Comparison of ENCODE assay signal across 23 cellular contexts in the genomic region with DNA sequence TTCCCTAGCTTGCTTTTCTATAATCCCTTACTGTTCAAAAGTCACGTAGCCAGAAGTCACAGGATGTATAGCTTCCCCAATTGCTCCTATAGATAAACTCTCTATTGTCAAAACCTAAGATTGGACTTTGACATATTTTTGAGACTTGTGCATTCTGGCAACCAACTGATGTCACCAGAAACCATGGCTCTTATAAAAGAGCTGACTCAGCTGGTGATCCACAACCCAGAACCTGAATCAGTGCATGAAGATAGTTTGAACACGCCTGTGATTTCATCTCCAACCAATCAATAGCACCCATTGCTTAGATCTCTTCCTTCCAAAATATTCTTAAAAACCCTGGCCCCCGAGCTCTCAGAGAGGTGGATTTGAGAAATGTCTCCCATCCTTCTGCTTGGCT.
DNase-seq lines count a peak whose midpoint lies in the region; ATAC-seq, FAIRE-seq and TF ChIP-seq lines count a peak whose summit lies in the region.
"Had no signal": no experiment of that assay in that cellular context is flagged by ENCODE, and none has a peak within 500 bp of the region (broad histone marks: within the 10 kb centered on the region; RNA-seq: fewer than 3 reads in every experiment).

No MANE protein-coding gene starts in this region.

- H2BK5ac ChIP-seq in H9 (ENCODE audit: insufficient read length, low read length) (no peak overlapping the region), IMR-90 (ENCODE audit: low read depth, low read length, poor library complexity, severe bottlenecking) (no peak overlapping the region)

- TF ChIP-seq CTCF in A549 (IDR thresholded peaks at IDR 0.05) (no peak), H9 (conservative IDR thresholded peaks at IDR 0.05) (no peak), IMR-90 (conservative IDR thresholded peaks at IDR 0.05; ENCODE audit: low read depth, low read length) (no peak), bronchial epithelial cell (IDR thresholded peaks at IDR 0.05; ENCODE audit: insufficient read depth, low read length, severe bottlenecking) (no peak), ovary (IDR thresholded peaks at IDR 0.05) (no peak), endodermal cell (conservative IDR thresholded peaks at IDR 0.05) (no peak)

- no peaks in the 10 kb centered on the region for H3K36me3 ChIP-seq in IMR-90 (ENCODE audit: control insufficient read depth, insufficient read depth, low read length)
- no peaks in the 10 kb centered on the region for H3K36me3 ChIP-seq in bronchial epithelial cell (ENCODE audit: control insufficient read depth, insufficient read depth, low read length)
- no peaks in the 10 kb centered on the region for H3K36me3 ChIP-seq in ovary
- no peaks in the 10 kb centered on the region for H3K36me3 ChIP-seq in endodermal cell (ENCODE audit: control insufficient read depth, insufficient read depth, low read length)
- H3K36me3 ChIP-seq: BLaER1 treated with 17β-estradiol and CSF1 and Interleukin-3, amounts not matched to agents 10 nM and 100 nM had no signal

- H3K23me2 ChIP-seq in H9 (ENCODE audit: insufficient read length, low read depth, low read length, poor library complexity, severe bottlenecking): no peaks in the 10 kb centered on the region

- peaks cover 33 to 66% (median 44%) of the 10 kb centered on the region in 3 experiments for H3K36me3 Mint-ChIP-seq in H9 (ENCODE audit: insufficient read depth in 1 of 3, low read depth in 3 of 3)
- peaks cover 2% of the 10 kb centered on the region for H3K36me3 Mint-ChIP-seq in endodermal cell (ENCODE audit: low read depth)
- H3K36me3 Mint-ChIP-seq: CD8-positive, alpha-beta T cell had no signal

- H3K27me3 Mint-ChIP-seq in H9 (ENCODE audit: low read depth) (no peaks in the 10 kb centered on the region), endodermal cell (ENCODE audit: insufficient read depth) (no peaks in the 10 kb centered on the region)
- H3K27me3 Mint-ChIP-seq: B cell; CD4-positive, alpha-beta T cell had no signal

- H3K14ac ChIP-seq in H9 (ENCODE audit: insufficient read depth, low read length) (no peak overlapping the region), IMR-90 (replicated peaks; ENCODE audit: low read depth, low read length) (no peak overlapping the region)

- H3K27ac ChIP-seq in A549: no peak overlapping the region
- no peak overlapping the region for H3K27ac ChIP-seq in H9 (ENCODE audit: insufficient read length, low read depth, low read length)
- no peak overlapping the region for H3K27ac ChIP-seq in IMR-90 (ENCODE audit: insufficient read depth, low read length)
- no peak overlapping the region for H3K27ac ChIP-seq in ovary
- no peak overlapping the region for H3K27ac ChIP-seq in endodermal cell (ENCODE audit: low read depth, low read length)
- H3K27ac ChIP-seq: BLaER1 treated with 17β-estradiol and CSF1 and Interleukin-3, amounts not matched to agents 10 nM and 100 nM; C4-2B had no signal

- BruUV-seq in IMR-90 (replicated peaks; lab: Mats Ljungman, UMichigan): no TSS peak

- H2BK120ac ChIP-seq in H9 (ENCODE audit: low read depth, low read length, poor library complexity, severe bottlenecking): no peak overlapping the region
- H2BK120ac ChIP-seq in IMR-90 (ENCODE audit: low read depth, low read length): no peak overlapping the region

- H3K27ac Mint-ChIP-seq in H9: no peak overlapping the region
- H3K27ac Mint-ChIP-seq in endodermal cell: no peak overlapping the region
- H3K27ac Mint-ChIP-seq: B cell; CD4-positive, alpha-beta T cell; CD8-positive, alpha-beta T cell had no signal

- H3K56ac ChIP-seq in H9 (ENCODE audit: insufficient read length, low read depth, low read length): no peak overlapping the region
- H3K56ac ChIP-seq in IMR-90 (ENCODE audit: extremely low read depth, insufficient read depth, low read length): no peak overlapping the region

- H3K9me3 Mint-ChIP-seq in H9 (peaks cover 45% of the 10 kb centered on the region in 2 experiments), endodermal cell (peaks cover 30% of the 10 kb centered on the region)

- no peak overlapping the region for H3K18ac ChIP-seq in H9 (ENCODE audit: insufficient read length, low read depth, low read length)
- H3K18ac ChIP-seq in IMR-90 (ENCODE audit: low read depth, low read length): no peak overlapping the region

- DNase-seq in A549 (ENCODE audit: low read depth in 1 of 2, low spot score in 1 of 2) (no peak), H9 (no peak), IMR-90 (no peak), bronchial epithelial cell (ENCODE audit: low read depth) (no peak), ovary (no peak), erythroblast (lab: John Stamatoyannopoulos, UW) (no peak), endodermal cell (no peak)
- DNase-seq: 8988T; AML-193; Caco-2; Calu3; CD4-positive, alpha-beta T cell; CD8-positive, alpha-beta T cell; DMS79 treated with DMSO at 0.1 percent for 48 hours; GF-D8 had no signal

- H3T11ph ChIP-seq in H9 (ENCODE audit: low read length): no peak overlapping the region

- dilution Hi-C loops in IMR-90 (cut with HindIII; ENCODE audit: low sequenced_read_pairs, unreplicated experiment): no loop called here

- H3K9ac ChIP-seq in H9 (ENCODE audit: extremely low read depth, insufficient read length, low read length) (no peak overlapping the region), IMR-90 (ENCODE audit: low read depth, low read length) (no peak overlapping the region), endodermal cell (ENCODE audit: extremely low read depth, low read length, poor library complexity, severe bottlenecking) (no peak overlapping the region)
- H3K9ac ChIP-seq: BLaER1 treated with 17β-estradiol and CSF1 and Interleukin-3, amounts not matched to agents 10 nM and 100 nM had no signal

- H3K4me2 ChIP-seq in A549 (no peak overlapping the region), H9 (ENCODE audit: insufficient read depth, insufficient read length, low read length) (no peak overlapping the region), IMR-90 (ENCODE audit: low read depth, low read length) (no peak overlapping the region)
- H3K4me2 ChIP-seq: BLaER1 treated with 17β-estradiol and CSF1 and Interleukin-3, amounts not matched to agents 10 nM and 100 nM had no signal

- H4K91ac ChIP-seq in H9 (ENCODE audit: insufficient read length, low read depth, low read length) (no peak overlapping the region), IMR-90 (ENCODE audit: insufficient read depth, low read depth, low read length) (no peak overlapping the region)

- no peak overlapping the region for H2BK12ac ChIP-seq in H9 (ENCODE audit: insufficient read length, low read depth, low read length)

- H3K4ac ChIP-seq in H9 (ENCODE audit: low read depth, low read length): no peak overlapping the region
- no peak overlapping the region for H3K4ac ChIP-seq in IMR-90 (ENCODE audit: low read depth, low read length)

- 2% methylated on average over 3 of the region's 3 CpGs for WGBS in A549 (ENCODE audit: missing lambda C conversion rate)
- WGBS in H9 (ENCODE audit: extremely low coverage, insufficient read length, low lambda C conversion rate): no CpG with 5 or more reads among the region's 3 CpGs
- WGBS in IMR-90 (ENCODE audit: extremely low coverage in 2 of 2, insufficient read length in 1 of 2), 2 experiments: no CpG with 5 or more reads among the region's 3 CpGs
- 81 to 89% (median 83%) methylated on average over 3 of the region's 3 CpGs for WGBS in ovary, 3 donors
- 92 to 100% methylated on average over 2 to 3 of the region's 3 CpGs for WGBS in endodermal cell (ENCODE audit: insufficient coverage in 1 of 2, insufficient read length in 1 of 2), 2 experiments

- H2AK5ac ChIP-seq in H9 (ENCODE audit: insufficient read length, low read length): peak overlapping the region; percentile 35
- H2AK5ac ChIP-seq in IMR-90 (ENCODE audit: low read depth, low read length): no peak overlapping the region

- H4K8ac ChIP-seq in H9 (replicated peaks; ENCODE audit: insufficient read length, low read depth, low read length): no peak overlapping the region
- H4K8ac ChIP-seq in IMR-90 (ENCODE audit: low read depth in 2 of 2, low read length in 2 of 2): no peak overlapping the region

- FAIRE-seq in A549 (lab: Jason Lieb, UNC) (no peak), bronchial epithelial cell (lab: Jason Lieb, UNC) (peak; percentile 36)
- FAIRE-seq: A204.1, G401.6, GM12891, GM19239 had no signal

- ATAC-seq in A549 (no peak), IMR-90 (ENCODE audit: low read depth) (no peak), HG03571 (IDR thresholded peaks at IDR 0.05; ENCODE audit: unreplicated experiment) (no peak)
- ATAC-seq: CD8-positive, alpha-beta T cell had no signal

- intact Hi-C loops in IMR-90 (cut with micrococcal nuclease) (no loop called here), ovary (cut with DNase I) (no loop called here)

- no peaks in the 10 kb centered on the region for H3K27me3 ChIP-seq in H9 (ENCODE audit: insufficient read depth, low read length)
- no peaks in the 10 kb centered on the region for H3K27me3 ChIP-seq in IMR-90 (ENCODE audit: control insufficient read depth, insufficient read depth, low read length)
- no peaks in the 10 kb centered on the region for H3K27me3 ChIP-seq in bronchial epithelial cell (ENCODE audit: control insufficient read depth, insufficient read depth, low read length)
- no peaks in the 10 kb centered on the region for H3K27me3 ChIP-seq in ovary
- H3K27me3 ChIP-seq in endodermal cell (ENCODE audit: control insufficient read depth, insufficient read depth, low read length, poor library complexity, severe bottlenecking): no peaks in the 10 kb centered on the region
- H3K27me3 ChIP-seq: BLaER1 treated with 17β-estradiol and CSF1 and Interleukin-3, amounts not matched to agents 10 nM and 100 nM had no signal

- no peak overlapping the region for H2AFZ ChIP-seq in H9 (ENCODE audit: low read length)
- no peak overlapping the region for H2AFZ ChIP-seq in IMR-90 (replicated peaks; ENCODE audit: low read length, poor library complexity)

- H4K20me1 ChIP-seq in H9 (ENCODE audit: control insufficient read depth, insufficient read depth, insufficient read length) (no peaks in the 10 kb centered on the region), IMR-90 (ENCODE audit: insufficient read depth, low read length) (no peaks in the 10 kb centered on the region)
- H4K20me1 ChIP-seq: BLaER1 treated with 17β-estradiol and CSF1 and Interleukin-3, amounts not matched to agents 10 nM and 100 nM had no signal

- H3K9me1 ChIP-seq in IMR-90 (ENCODE audit: insufficient read depth, low read length): no peaks in the 10 kb centered on the region

- H3K4me3 Mint-ChIP-seq in H9 (no peak overlapping the region), endodermal cell (no peak overlapping the region)
- H3K4me3 Mint-ChIP-seq: B cell; CD4-positive, alpha-beta T cell; CD8-positive, alpha-beta T cell had no signal

- H3K4me3 ChIP-seq in A549 (no peak overlapping the region), IMR-90 (ENCODE audit: insufficient read depth, low read depth, low read length) (no peak overlapping the region), bronchial epithelial cell (ENCODE audit: low read depth, low read length) (no peak overlapping the region), ovary (no peak overlapping the region), endodermal cell (ENCODE audit: low read length) (no peak overlapping the region)
- H3K4me3 ChIP-seq: BLaER1 treated with 17β-estradiol and CSF1 and Interleukin-3, amounts not matched to agents 10 nM and 100 nM had no signal

- H2AK9ac ChIP-seq in IMR-90 (replicated peaks; ENCODE audit: low read depth, low read length, poor library complexity): no peak overlapping the region

- H3K4me1 Mint-ChIP-seq in H9: peaks cover 28 to 29% of the 10 kb centered on the region in 2 experiments
- no peaks in the 10 kb centered on the region for H3K4me1 Mint-ChIP-seq in endodermal cell
- H3K4me1 Mint-ChIP-seq: B cell had no signal

- no peak for TF ChIP-seq EP300 in A549 (IDR thresholded peaks at IDR 0.05)
- TF ChIP-seq EP300 in ovary (IDR thresholded peaks at IDR 0.05): no peak

- no peaks in the 10 kb centered on the region for H3K9me3 ChIP-seq in A549
- peaks cover 33% of the 10 kb centered on the region for H3K9me3 ChIP-seq in H9 (ENCODE audit: control insufficient read depth, low read depth, low read length)
- peaks cover 2% of the 10 kb centered on the region; the same call in 1 of the 2 replicates for H3K9me3 ChIP-seq in IMR-90 (ENCODE audit: control insufficient read depth, insufficient read depth, low read length)
- no peaks in the 10 kb centered on the region for H3K9me3 ChIP-seq in ovary
- peaks cover 28% of the 10 kb centered on the region for H3K9me3 ChIP-seq in endodermal cell (ENCODE audit: control insufficient read depth, low read length)
- H3K9me3 ChIP-seq: Caco-2 had no signal

- H3K4me1 ChIP-seq in A549: no peaks in the 10 kb centered on the region
- H3K4me1 ChIP-seq in H9 (ENCODE audit: insufficient read depth, low read length): no peaks in the 10 kb centered on the region; the same call in 1 of the 2 replicates
- H3K4me1 ChIP-seq in IMR-90 (ENCODE audit: control insufficient read depth, insufficient read depth, low read length): no peaks in the 10 kb centered on the region
- H3K4me1 ChIP-seq in ovary (ENCODE audit: insufficient read depth): no peaks in the 10 kb centered on the region
- H3K4me1 ChIP-seq in endodermal cell (ENCODE audit: control insufficient read depth, insufficient read depth, low read length): no peaks in the 10 kb centered on the region

- POLR2A ChIA-PET in A549 (lab: Yijun Ruan, JAX): no interaction called here
- POLR2A ChIA-PET in IMR-90 (lab: Charles Lee; ENCODE audit: unreplicated experiment): no interaction called here

- TF ChIP-seq POLR2A in A549 (IDR thresholded peaks at IDR 0.05; ENCODE audit: low read length) (no peak), IMR-90 (IDR thresholded peaks at IDR 0.05; ENCODE audit: low read depth, low read length) (no peak), ovary (IDR thresholded peaks at IDR 0.05) (no peak), erythroblast (IDR thresholded peaks at IDR 0.05; ENCODE audit: low read length) (no peak)

- no peak for TF ChIP-seq RAD21 in A549 (conservative IDR thresholded peaks at IDR 0.05 in 1 of 2, IDR thresholded peaks at IDR 0.05 in 1 of 2)
- no peak for TF ChIP-seq RAD21 in IMR-90 (IDR thresholded peaks at IDR 0.05; ENCODE audit: low read length)

- H4K5ac ChIP-seq in H9 (ENCODE audit: insufficient read length, low read depth, low read length): no peak overlapping the region
- no peak overlapping the region for H4K5ac ChIP-seq in IMR-90 (ENCODE audit: low read depth, low read length)

- in situ Hi-C loops in IMR-90 (cut with MboI; ENCODE audit: low sequenced_read_pairs): no loop called here

- H3K23ac ChIP-seq in H9 (ENCODE audit: insufficient read length, low read depth, low read length) (no peak overlapping the region), IMR-90 (ENCODE audit: low read depth, low read length) (no peak overlapping the region)

- no peak overlapping the region for H2BK15ac ChIP-seq in H9 (ENCODE audit: low read depth, low read length)
- no peak overlapping the region for H2BK15ac ChIP-seq in IMR-90 (ENCODE audit: low read depth, low read length)

- CTCF ChIA-PET in A549 (lab: Yijun Ruan, JAX) (no interaction called here), IMR-90 (lab: Yijun Ruan, JAX) (no interaction called here)

- H3K79me1 ChIP-seq in H9 (ENCODE audit: insufficient read depth, low read depth, low read length, poor library complexity, severe bottlenecking): no peaks in the 10 kb centered on the region
- H3K79me1 ChIP-seq in IMR-90 (ENCODE audit: low read depth in 1 of 2, low read length in 2 of 2): no peaks in the 10 kb centered on the region

- no peak overlapping the region for H2BK20ac ChIP-seq in H9 (ENCODE audit: low read depth, low read length, poor library complexity, severe bottlenecking)
- no peak overlapping the region for H2BK20ac ChIP-seq in IMR-90 (ENCODE audit: low read depth, low read length)

- H3K79me2 ChIP-seq in H9 (ENCODE audit: insufficient read depth, low read length): no peaks in the 10 kb centered on the region
